In the genomic region with DNA sequence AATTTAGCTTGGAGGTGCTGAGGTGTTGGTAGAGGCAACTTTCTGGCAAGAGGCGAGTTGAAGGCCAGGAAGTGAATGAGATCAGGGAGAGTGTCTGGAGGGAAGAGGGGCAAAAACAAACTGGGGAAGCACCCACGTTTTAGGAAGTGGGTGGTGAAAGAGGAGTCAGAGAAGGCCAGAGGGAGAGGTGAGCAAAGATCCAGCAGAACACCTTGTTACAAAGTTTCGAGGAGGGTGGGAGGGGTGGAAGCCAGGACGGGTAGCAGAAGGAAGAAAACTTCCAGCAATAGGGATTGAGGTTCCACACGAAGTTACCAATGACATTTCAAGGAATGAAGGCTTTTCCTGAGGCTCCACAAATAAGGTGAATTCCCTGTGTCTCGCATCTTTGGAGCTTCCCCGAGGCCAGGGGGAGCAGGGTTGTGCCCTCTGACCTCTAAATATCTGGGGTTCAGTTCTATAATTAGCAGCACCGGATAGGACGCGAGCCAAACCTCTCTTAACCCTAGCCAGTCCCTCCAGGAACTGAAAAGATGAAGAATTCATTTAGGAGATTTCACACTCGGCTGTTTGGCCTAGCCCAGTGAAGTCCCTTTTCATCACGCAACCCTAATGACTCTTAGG, we compare ENCODE assay signal across 1 cellular context.
TF ChIP-seq lines count a peak whose summit lies in the region.

No MANE protein-coding gene starts in this region.

TF ChIP-seq in K562, 482 proteins besides CTCF, POLR2A, EP300 and RAD21 (continued from another document and continues in another):
- TF ChIP-seq, protein P1, sequence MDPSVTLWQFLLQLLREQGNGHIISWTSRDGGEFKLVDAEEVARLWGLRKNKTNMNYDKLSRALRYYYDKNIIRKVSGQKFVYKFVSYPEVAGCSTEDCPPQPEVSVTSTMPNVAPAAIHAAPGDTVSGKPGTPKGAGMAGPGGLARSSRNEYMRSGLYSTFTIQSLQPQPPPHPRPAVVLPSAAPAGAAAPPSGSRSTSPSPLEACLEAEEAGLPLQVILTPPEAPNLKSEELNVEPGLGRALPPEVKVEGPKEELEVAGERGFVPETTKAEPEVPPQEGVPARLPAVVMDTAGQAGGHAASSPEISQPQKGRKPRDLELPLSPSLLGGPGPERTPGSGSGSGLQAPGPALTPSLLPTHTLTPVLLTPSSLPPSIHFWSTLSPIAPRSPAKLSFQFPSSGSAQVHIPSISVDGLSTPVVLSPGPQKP (CRISPR knock-in tag; IDR thresholded peaks at IDR 0.05), result no peak
- TF ChIP-seq ZNF583 (CRISPR knock-in tag; IDR thresholded peaks at IDR 0.05) (peak; percentile 12; the same call in 1 of the 2 replicates), ZNF316 (IDR thresholded peaks at IDR 0.05) (no peak), ZNF644 (tag; IDR thresholded peaks at IDR 0.05; ENCODE audit: low read depth) (no peak), E2F3 (CRISPR knock-in tag; IDR thresholded peaks at IDR 0.05) (no peak), RBM22 (IDR thresholded peaks at IDR 0.05; ENCODE audit: low read depth, low read length, poor library complexity, severe bottlenecking) (no peak), HOXB6 (CRISPR knock-in tag; IDR thresholded peaks at IDR 0.05; ENCODE audit: borderline replicate concordance) (no peak), STAG1 (CRISPR knock-in tag; IDR thresholded peaks at IDR 0.05; ENCODE audit: borderline replicate concordance) (no peak), POLR2H (tag; IDR thresholded peaks at IDR 0.05; ENCODE audit: low read depth) (no peak), ETV1 (tag; conservative IDR thresholded peaks at IDR 0.05; ENCODE audit: low read depth) (peak; percentile 12; the same call in 1 of the 2 replicates), ZNF589 (CRISPR knock-in tag; IDR thresholded peaks at IDR 0.05; ENCODE audit: low read depth) (0 out of 2 replicates have a peak, but pooled peaks have one; percentile 26), ZNF165 (CRISPR knock-in tag; IDR thresholded peaks at IDR 0.05; ENCODE audit: borderline replicate concordance) (no peak), POLR2AphosphoS5 (IDR thresholded peaks at IDR 0.05; ENCODE audit: control insufficient read depth, insufficient read depth, low read depth, low read length) (no peak), NCOA4 (IDR thresholded peaks at IDR 0.05; ENCODE audit: partially characterized antibody) (no peak), HDAC8 (tag; IDR thresholded peaks at IDR 0.05) (peak; percentile 55; the same call in 1 of the 2 replicates), MTA2 (IDR thresholded peaks at IDR 0.05; ENCODE audit: low read depth) (no peak), BHLHE40 (IDR thresholded peaks at IDR 0.05; ENCODE audit: low read length) (no peak), SRSF3 (IDR thresholded peaks at IDR 0.05; ENCODE audit: insufficient read depth, low read length) (no peak), SRSF7 (optimal IDR thresholded peaks at IDR 0.05; ENCODE audit: low read depth, low read length) (no peak), CBX5 (IDR thresholded peaks at IDR 0.05; ENCODE audit: borderline replicate concordance, low read depth) (no peak), NR4A1 (CRISPR knock-in tag; IDR thresholded peaks at IDR 0.05) (no peak), NR4A1 (tag; IDR thresholded peaks at IDR 0.05) (peak; percentile 94), RBM39 (optimal IDR thresholded peaks at IDR 0.05; ENCODE audit: low read depth, low read length) (no peak), U2AF2 (optimal IDR thresholded peaks at IDR 0.05; ENCODE audit: low read depth, low read length) (no peak), ZNF239 (CRISPR knock-in tag; IDR thresholded peaks at IDR 0.05) (0 out of 2 replicates have a peak, but pooled peaks have one; percentile 15), FOXJ3 (CRISPR knock-in tag; IDR thresholded peaks at IDR 0.05) (no peak), CBX2 (IDR thresholded peaks at IDR 0.05; ENCODE audit: insufficient read depth, low read length, poor library complexity, severe bottlenecking) (no peak), ZBTB8A (IDR thresholded peaks at IDR 0.05; ENCODE audit: partially characterized antibody) (no peak), ZNF717 (CRISPR knock-in tag; IDR thresholded peaks at IDR 0.05) (0 out of 2 replicates have a peak, but pooled peaks have one; percentile 29), HNRNPL (IDR thresholded peaks at IDR 0.05; ENCODE audit: low read depth, low read length) (no peak), MCM7 (IDR thresholded peaks at IDR 0.05) (no peak), JUN (IDR thresholded peaks at IDR 0.05; ENCODE audit: borderline replicate concordance, low read depth, low read length) (no peak; the same call in 1 of the 2 replicates), JUN (CRISPR knock-in tag; IDR thresholded peaks at IDR 0.05; ENCODE audit: borderline replicate concordance) (no peak), DNMT1 (IDR thresholded peaks at IDR 0.05) (peak; percentile 41; the same call in 1 of the 2 replicates), ZNF830 (CRISPR knock-in tag; IDR thresholded peaks at IDR 0.05) (no peak; the same call in none of the 2 replicates), KAT7 (CRISPR knock-in tag; IDR thresholded peaks at IDR 0.05; ENCODE audit: borderline replicate concordance) (no peak), POLR3A (IDR thresholded peaks at IDR 0.05; ENCODE audit: borderline replicate concordance, extremely low read depth, insufficient read depth, insufficient read length) (no peak), HNRNPH1 (optimal IDR thresholded peaks at IDR 0.05; ENCODE audit: low read depth, low read length) (no peak), ZNF707 (CRISPR knock-in tag; conservative IDR thresholded peaks at IDR 0.05) (no peak), SMC3 (conservative IDR thresholded peaks at IDR 0.05; ENCODE audit: insufficient read depth, low read depth, low read length) (no peak), ZC3H8 (IDR thresholded peaks at IDR 0.05) (no peak), DIDO1 (tag; IDR thresholded peaks at IDR 0.05; ENCODE audit: low read depth) (no peak), ZNF282 (CRISPR knock-in tag; IDR thresholded peaks at IDR 0.05) (no peak), FOXJ2 (tag; IDR thresholded peaks at IDR 0.05) (no peak), SIN3A (IDR thresholded peaks at IDR 0.05; ENCODE audit: borderline replicate concordance in 2 of 2, control insufficient read depth in 1 of 2, low read depth in 2 of 2, low read length in 2 of 2) (no peak; a peak in 1 of 4 replicates), LCOR (CRISPR knock-in tag; IDR thresholded peaks at IDR 0.05) (no peak; the same call in 1 of the 2 replicates)
- TF ChIP-seq, protein P2, sequence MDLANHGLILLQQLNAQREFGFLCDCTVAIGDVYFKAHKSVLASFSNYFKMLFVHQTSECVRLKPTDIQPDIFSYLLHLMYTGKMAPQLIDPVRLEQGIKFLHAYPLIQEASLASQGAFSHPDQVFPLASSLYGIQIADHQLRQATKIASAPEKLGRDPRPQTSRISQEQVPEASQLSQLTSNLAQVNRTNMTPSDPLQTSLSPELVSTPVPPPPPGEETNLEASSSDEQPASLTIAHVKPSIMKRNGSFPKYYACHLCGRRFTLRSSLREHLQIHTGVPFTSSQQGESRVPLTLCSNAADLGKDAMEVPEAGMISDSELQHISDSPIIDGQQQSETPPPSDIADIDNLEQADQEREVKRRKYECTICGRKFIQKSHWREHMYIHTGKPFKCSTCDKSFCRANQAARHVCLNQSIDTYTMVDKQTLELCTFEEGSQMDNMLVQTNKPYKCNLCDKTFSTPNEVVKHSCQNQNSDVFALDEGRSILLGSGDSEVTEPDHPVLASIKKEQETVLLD (IDR thresholded peaks at IDR 0.05), result no peak
- TF ChIP-seq, protein P3, sequence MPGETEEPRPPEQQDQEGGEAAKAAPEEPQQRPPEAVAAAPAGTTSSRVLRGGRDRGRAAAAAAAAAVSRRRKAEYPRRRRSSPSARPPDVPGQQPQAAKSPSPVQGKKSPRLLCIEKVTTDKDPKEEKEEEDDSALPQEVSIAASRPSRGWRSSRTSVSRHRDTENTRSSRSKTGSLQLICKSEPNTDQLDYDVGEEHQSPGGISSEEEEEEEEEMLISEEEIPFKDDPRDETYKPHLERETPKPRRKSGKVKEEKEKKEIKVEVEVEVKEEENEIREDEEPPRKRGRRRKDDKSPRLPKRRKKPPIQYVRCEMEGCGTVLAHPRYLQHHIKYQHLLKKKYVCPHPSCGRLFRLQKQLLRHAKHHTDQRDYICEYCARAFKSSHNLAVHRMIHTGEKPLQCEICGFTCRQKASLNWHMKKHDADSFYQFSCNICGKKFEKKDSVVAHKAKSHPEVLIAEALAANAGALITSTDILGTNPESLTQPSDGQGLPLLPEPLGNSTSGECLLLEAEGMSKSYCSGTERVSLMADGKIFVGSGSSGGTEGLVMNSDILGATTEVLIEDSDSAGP (CRISPR knock-in tag; IDR thresholded peaks at IDR 0.05), result no peak
- TF ChIP-seq, protein P4, sequence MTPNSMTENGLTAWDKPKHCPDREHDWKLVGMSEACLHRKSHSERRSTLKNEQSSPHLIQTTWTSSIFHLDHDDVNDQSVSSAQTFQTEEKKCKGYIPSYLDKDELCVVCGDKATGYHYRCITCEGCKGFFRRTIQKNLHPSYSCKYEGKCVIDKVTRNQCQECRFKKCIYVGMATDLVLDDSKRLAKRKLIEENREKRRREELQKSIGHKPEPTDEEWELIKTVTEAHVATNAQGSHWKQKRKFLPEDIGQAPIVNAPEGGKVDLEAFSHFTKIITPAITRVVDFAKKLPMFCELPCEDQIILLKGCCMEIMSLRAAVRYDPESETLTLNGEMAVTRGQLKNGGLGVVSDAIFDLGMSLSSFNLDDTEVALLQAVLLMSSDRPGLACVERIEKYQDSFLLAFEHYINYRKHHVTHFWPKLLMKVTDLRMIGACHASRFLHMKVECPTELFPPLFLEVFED (CRISPR knock-in tag; conservative IDR thresholded peaks at IDR 0.05), result peak; percentile 66; the same call in 1 of the 2 replicates
- TF ChIP-seq, protein P5, sequence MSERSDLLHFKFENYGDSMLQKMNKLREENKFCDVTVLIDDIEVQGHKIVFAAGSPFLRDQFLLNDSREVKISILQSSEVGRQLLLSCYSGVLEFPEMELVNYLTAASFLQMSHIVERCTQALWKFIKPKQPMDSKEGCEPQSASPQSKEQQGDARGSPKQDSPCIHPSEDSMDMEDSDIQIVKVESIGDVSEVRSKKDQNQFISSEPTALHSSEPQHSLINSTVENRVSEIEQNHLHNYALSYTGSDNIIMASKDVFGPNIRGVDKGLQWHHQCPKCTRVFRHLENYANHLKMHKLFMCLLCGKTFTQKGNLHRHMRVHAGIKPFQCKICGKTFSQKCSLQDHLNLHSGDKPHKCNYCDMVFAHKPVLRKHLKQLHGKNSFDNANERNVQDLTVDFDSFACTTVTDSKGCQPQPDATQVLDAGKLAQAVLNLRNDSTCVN (CRISPR knock-in tag; IDR thresholded peaks at IDR 0.05), result 0 out of 2 replicates have a peak, but pooled peaks have one; percentile 55
- TF ChIP-seq, protein P6, sequence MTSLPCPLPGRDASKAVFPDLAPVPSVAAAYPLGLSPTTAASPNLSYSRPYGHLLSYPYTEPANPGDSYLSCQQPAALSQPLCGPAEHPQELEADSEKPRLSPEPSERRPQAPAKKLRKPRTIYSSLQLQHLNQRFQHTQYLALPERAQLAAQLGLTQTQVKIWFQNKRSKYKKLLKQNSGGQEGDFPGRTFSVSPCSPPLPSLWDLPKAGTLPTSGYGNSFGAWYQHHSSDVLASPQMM (CRISPR knock-in tag; IDR thresholded peaks at IDR 0.05), result no peak
- TF ChIP-seq, protein P7, sequence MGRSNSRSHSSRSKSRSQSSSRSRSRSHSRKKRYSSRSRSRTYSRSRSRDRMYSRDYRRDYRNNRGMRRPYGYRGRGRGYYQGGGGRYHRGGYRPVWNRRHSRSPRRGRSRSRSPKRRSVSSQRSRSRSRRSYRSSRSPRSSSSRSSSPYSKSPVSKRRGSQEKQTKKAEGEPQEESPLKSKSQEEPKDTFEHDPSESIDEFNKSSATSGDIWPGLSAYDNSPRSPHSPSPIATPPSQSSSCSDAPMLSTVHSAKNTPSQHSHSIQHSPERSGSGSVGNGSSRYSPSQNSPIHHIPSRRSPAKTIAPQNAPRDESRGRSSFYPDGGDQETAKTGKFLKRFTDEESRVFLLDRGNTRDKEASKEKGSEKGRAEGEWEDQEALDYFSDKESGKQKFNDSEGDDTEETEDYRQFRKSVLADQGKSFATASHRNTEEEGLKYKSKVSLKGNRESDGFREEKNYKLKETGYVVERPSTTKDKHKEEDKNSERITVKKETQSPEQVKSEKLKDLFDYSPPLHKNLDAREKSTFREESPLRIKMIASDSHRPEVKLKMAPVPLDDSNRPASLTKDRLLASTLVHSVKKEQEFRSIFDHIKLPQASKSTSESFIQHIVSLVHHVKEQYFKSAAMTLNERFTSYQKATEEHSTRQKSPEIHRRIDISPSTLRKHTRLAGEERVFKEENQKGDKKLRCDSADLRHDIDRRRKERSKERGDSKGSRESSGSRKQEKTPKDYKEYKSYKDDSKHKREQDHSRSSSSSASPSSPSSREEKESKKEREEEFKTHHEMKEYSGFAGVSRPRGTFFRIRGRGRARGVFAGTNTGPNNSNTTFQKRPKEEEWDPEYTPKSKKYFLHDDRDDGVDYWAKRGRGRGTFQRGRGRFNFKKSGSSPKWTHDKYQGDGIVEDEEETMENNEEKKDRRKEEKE (IDR thresholded peaks at IDR 0.05; ENCODE audit: borderline replicate concordance in 1 of 2, control insufficient read depth in 1 of 2, low read depth in 2 of 2, low read length in 1 of 2), result no peak
- TF ChIP-seq, protein P8, sequence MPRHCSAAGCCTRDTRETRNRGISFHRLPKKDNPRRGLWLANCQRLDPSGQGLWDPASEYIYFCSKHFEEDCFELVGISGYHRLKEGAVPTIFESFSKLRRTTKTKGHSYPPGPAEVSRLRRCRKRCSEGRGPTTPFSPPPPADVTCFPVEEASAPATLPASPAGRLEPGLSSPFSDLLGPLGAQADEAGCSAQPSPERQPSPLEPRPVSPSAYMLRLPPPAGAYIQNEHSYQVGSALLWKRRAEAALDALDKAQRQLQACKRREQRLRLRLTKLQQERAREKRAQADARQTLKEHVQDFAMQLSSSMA (CRISPR knock-in tag; IDR thresholded peaks at IDR 0.05), result 0 out of 2 replicates have a peak, but pooled peaks have one; percentile 23
- TF ChIP-seq, protein P9, sequence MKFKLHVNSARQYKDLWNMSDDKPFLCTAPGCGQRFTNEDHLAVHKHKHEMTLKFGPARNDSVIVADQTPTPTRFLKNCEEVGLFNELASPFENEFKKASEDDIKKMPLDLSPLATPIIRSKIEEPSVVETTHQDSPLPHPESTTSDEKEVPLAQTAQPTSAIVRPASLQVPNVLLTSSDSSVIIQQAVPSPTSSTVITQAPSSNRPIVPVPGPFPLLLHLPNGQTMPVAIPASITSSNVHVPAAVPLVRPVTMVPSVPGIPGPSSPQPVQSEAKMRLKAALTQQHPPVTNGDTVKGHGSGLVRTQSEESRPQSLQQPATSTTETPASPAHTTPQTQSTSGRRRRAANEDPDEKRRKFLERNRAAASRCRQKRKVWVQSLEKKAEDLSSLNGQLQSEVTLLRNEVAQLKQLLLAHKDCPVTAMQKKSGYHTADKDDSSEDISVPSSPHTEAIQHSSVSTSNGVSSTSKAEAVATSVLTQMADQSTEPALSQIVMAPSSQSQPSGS (CRISPR knock-in tag; IDR thresholded peaks at IDR 0.05), result no peak
- TF ChIP-seq, protein P10, sequence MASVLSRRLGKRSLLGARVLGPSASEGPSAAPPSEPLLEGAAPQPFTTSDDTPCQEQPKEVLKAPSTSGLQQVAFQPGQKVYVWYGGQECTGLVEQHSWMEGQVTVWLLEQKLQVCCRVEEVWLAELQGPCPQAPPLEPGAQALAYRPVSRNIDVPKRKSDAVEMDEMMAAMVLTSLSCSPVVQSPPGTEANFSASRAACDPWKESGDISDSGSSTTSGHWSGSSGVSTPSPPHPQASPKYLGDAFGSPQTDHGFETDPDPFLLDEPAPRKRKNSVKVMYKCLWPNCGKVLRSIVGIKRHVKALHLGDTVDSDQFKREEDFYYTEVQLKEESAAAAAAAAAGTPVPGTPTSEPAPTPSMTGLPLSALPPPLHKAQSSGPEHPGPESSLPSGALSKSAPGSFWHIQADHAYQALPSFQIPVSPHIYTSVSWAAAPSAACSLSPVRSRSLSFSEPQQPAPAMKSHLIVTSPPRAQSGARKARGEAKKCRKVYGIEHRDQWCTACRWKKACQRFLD (CRISPR knock-in tag; IDR thresholded peaks at IDR 0.05), result no peak; the same call in 1 of the 2 replicates
